8 cellular contexts compared by ENCODE assay signal in the genomic region with DNA sequence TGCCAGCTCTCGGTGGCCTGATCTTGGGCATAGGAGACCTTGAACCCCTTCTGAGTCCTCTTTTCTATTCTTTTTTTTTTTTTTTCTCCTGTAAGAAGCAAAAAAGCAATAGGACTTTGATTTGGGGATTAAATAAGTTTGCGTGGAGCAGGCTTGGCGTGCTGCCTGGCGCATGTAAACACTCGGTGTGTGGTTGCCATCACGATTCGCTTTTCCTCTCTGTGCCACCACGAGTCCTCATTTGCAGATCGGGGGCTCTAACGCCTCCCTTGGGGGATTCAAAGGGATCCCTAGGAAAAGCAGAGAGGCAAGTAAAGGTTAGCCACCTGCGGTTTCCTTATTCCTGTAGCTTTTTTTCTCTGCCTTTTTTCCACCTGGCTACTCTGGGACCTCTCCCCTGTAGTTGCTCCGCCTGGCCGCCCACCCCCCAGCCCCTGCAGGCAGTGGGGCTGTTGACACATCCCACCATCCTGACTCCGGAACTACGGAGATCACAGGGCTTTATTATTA. TPM values are rescaled to one million over a fixed set of nuclear protein-coding genes. Genes with fewer than 3 reads are reported as not detected.
DNase-seq lines count a peak whose midpoint lies in the region; ATAC-seq and TF ChIP-seq lines count a peak whose summit lies in the region.

No MANE protein-coding gene starts in this region.

- no peak overlapping the region for H2BK20ac ChIP-seq in H9 (ENCODE audit: low read depth, low read length, poor library complexity, severe bottlenecking)

- no peak for TF ChIP-seq POLR2A in esophagus squamous epithelium (IDR thresholded peaks at IDR 0.05)

- peaks cover 14% of the 10 kb centered on the region for H3K23me2 ChIP-seq in H9 (ENCODE audit: insufficient read length, low read depth, low read length, poor library complexity, severe bottlenecking)

- H3K9me3 ChIP-seq in H9 (ENCODE audit: control insufficient read depth, low read depth, low read length) (no peaks in the 10 kb centered on the region), esophagus squamous epithelium (no peaks in the 10 kb centered on the region)

- no peak overlapping the region for H2BK5ac ChIP-seq in H9 (ENCODE audit: insufficient read length, low read length)

- H3K9ac ChIP-seq in H9 (ENCODE audit: extremely low read depth, insufficient read length, low read length): peak overlapping the region; percentile 92

- H4K8ac ChIP-seq in H9 (replicated peaks; ENCODE audit: insufficient read length, low read depth, low read length): no peak overlapping the region

- H3K4me1 ChIP-seq in H9 (ENCODE audit: insufficient read depth, low read length) (no peaks in the 10 kb centered on the region; the same call in 1 of the 2 replicates), esophagus squamous epithelium (peaks cover 38 to 83% (median 58%) of the 10 kb centered on the region in 3 donors)

- H3K27ac ChIP-seq in H9 (ENCODE audit: insufficient read length, low read depth, low read length) (no peak overlapping the region), esophagus squamous epithelium (peak overlapping the region; percentile 95 to 99 (median 96))

- H3K4ac ChIP-seq in H9 (ENCODE audit: low read depth, low read length): no peak overlapping the region

- H3K18ac ChIP-seq in H9 (ENCODE audit: insufficient read length, low read depth, low read length): no peak overlapping the region

- H3K27me3 ChIP-seq in H9 (ENCODE audit: insufficient read depth, low read length): no peaks in the 10 kb centered on the region
- no peaks in the 10 kb centered on the region for H3K27me3 ChIP-seq in esophagus squamous epithelium

- no peak overlapping the region for H3K56ac ChIP-seq in H9 (ENCODE audit: insufficient read length, low read depth, low read length)

- H3K4me2 ChIP-seq in H9 (ENCODE audit: insufficient read depth, insufficient read length, low read length): peak overlapping the region; percentile 76

- no peak overlapping the region for H3K23ac ChIP-seq in H9 (ENCODE audit: insufficient read length, low read depth, low read length)

- WGBS in H9 (ENCODE audit: extremely low coverage, insufficient read length, low lambda C conversion rate): no CpG with 5 or more reads among the region's 15 CpGs
- 0% methylated on average over 6 to 15 of the region's 15 CpGs for WGBS in esophagus squamous epithelium, 2 donors

- peaks cover 0 to 3% of the 10 kb centered on the region in 2 experiments; a peak in 3 of 5 replicates for H3K9me3 Mint-ChIP-seq in H9
- no peaks in the 10 kb centered on the region for H3K9me3 Mint-ChIP-seq in activated CD4-positive, alpha-beta memory T cell treated with anti-CD3 and anti-CD28 coated beads for 36 hours
- H3K9me3 Mint-ChIP-seq in naive B cell: peaks cover 0 to 1% (median 0%) of the 10 kb centered on the region in 7 donors

- H2AFZ ChIP-seq in H9 (ENCODE audit: low read length): no peak overlapping the region

- TF ChIP-seq CTCF in H9 (conservative IDR thresholded peaks at IDR 0.05) (no peak), esophagus squamous epithelium (IDR thresholded peaks at IDR 0.05) (no peak)

- H3T11ph ChIP-seq in H9 (ENCODE audit: low read length): no peak overlapping the region

- H4K5ac ChIP-seq in H9 (ENCODE audit: insufficient read length, low read depth, low read length): no peak overlapping the region

- DNase-seq in ACHN: peak; percentile 25
- no peak for DNase-seq in H9
- DNase-seq in activated CD4-positive, alpha-beta memory T cell treated with anti-CD3 and anti-CD28 coated beads for 36 hours: peak; percentile 29
- no peak for DNase-seq in esophagus squamous epithelium (lab: John Stamatoyannopoulos, UW)
- DNase-seq in naive B cell: no peak

- H4K91ac ChIP-seq in H9 (ENCODE audit: insufficient read length, low read depth, low read length): no peak overlapping the region

- H3K79me1 ChIP-seq in H9 (ENCODE audit: insufficient read depth, low read depth, low read length, poor library complexity, severe bottlenecking): peaks cover 14% of the 10 kb centered on the region

- H3K27ac Mint-ChIP-seq in H9 (peak overlapping the region; percentile 89 to 95 (median 93)), naive B cell (peak overlapping the region; percentile 93 to 100 (median 96))
- peak overlapping the region; percentile 100 for H3K27ac Mint-ChIP-seq in activated CD4-positive, alpha-beta memory T cell treated with anti-CD3 and anti-CD28 coated beads for 36 hours

- no peak overlapping the region for H3K14ac ChIP-seq in H9 (ENCODE audit: insufficient read depth, low read length)

- in situ Hi-C loops in ACHN (cut with HindIII; ENCODE audit: low pct_ligation_motif_present, low pct_unique_long_range_greater_than_20kb, low sequenced_read_pairs): no loop called here

- H2BK120ac ChIP-seq in H9 (ENCODE audit: low read depth, low read length, poor library complexity, severe bottlenecking): no peak overlapping the region

- H4K20me1 ChIP-seq in H9 (ENCODE audit: control insufficient read depth, insufficient read depth, insufficient read length): no peaks in the 10 kb centered on the region

- peaks cover 4% of the 10 kb centered on the region; the same call in 1 of the 2 replicates for H3K27me3 Mint-ChIP-seq in H9 (ENCODE audit: low read depth)
- peaks cover 3% of the 10 kb centered on the region for H3K27me3 Mint-ChIP-seq in activated CD4-positive, alpha-beta memory T cell treated with anti-CD3 and anti-CD28 coated beads for 36 hours
- H3K27me3 Mint-ChIP-seq in naive B cell: no peaks in the 10 kb centered on the region

- peaks cover 8 to 62% (median 19%) of the 10 kb centered on the region in 3 donors for H3K36me3 ChIP-seq in esophagus squamous epithelium

- intact Hi-C loops in activated CD4-positive, alpha-beta memory T cell treated with anti-CD3 and anti-CD28 coated beads for 36 hours (cut with micrococcal nuclease): no loop called here
- intact Hi-C loops in esophagus squamous epithelium (cut with DNase I): loop anchor here (10.0 kb wide), 1 partner anchor 61 kb away; the partner anchor contains the start of genes HSD11B1L and MICOS13

- no peak overlapping the region for H2BK15ac ChIP-seq in H9 (ENCODE audit: low read depth, low read length)

- POLR2A ChIA-PET in activated CD4-positive, alpha-beta memory T cell treated with anti-CD3 and anti-CD28 coated beads for 36 hours (lab: Charles Lee): no interaction called here

- H3K4me3 Mint-ChIP-seq in H9: peak overlapping the region; percentile 100
- H3K4me3 Mint-ChIP-seq in activated CD4-positive, alpha-beta memory T cell treated with anti-CD3 and anti-CD28 coated beads for 36 hours: peak overlapping the region; percentile 100
- H3K4me3 Mint-ChIP-seq in naive B cell: peak overlapping the region; percentile 93 to 100 (median 100)

- ATAC-seq in naive B cell (ENCODE audit: low read depth in 2 of 2): no peak
- ATAC-seq in HG03469 (IDR thresholded peaks at IDR 0.05; ENCODE audit: unreplicated experiment): no peak
- no peak for ATAC-seq in GM18519 (IDR thresholded peaks at IDR 0.05; ENCODE audit: low FRiP score, unreplicated experiment)
- no peak for ATAC-seq in HG02981 (IDR thresholded peaks at IDR 0.05; ENCODE audit: unreplicated experiment)

- CTCF ChIA-PET in activated CD4-positive, alpha-beta memory T cell treated with anti-CD3 and anti-CD28 coated beads for 36 hours (lab: Charles Lee): interaction anchor here (1.4 kb wide), 1 partner anchor 65 kb away, joined by 6 read pairs; the partner anchor contains the start of gene RPL36

- H3K36me3 Mint-ChIP-seq in H9 (ENCODE audit: insufficient read depth in 1 of 3, low read depth in 3 of 3) (peaks cover 45 to 78% (median 65%) of the 10 kb centered on the region in 3 experiments), naive B cell (peaks cover 10 to 30% of the 10 kb centered on the region in 2 donors)
- peaks cover 66% of the 10 kb centered on the region for H3K36me3 Mint-ChIP-seq in activated CD4-positive, alpha-beta memory T cell treated with anti-CD3 and anti-CD28 coated beads for 36 hours

- H2AK5ac ChIP-seq in H9 (ENCODE audit: insufficient read length, low read length): no peak overlapping the region

- peaks cover 63% of the 10 kb centered on the region for H3K79me2 ChIP-seq in H9 (ENCODE audit: insufficient read depth, low read length)

- H3K4me1 Mint-ChIP-seq in H9: peaks cover 35 to 40% of the 10 kb centered on the region in 2 experiments
- peaks cover 67% of the 10 kb centered on the region for H3K4me1 Mint-ChIP-seq in activated CD4-positive, alpha-beta memory T cell treated with anti-CD3 and anti-CD28 coated beads for 36 hours (ENCODE audit: low read depth)
- H3K4me1 Mint-ChIP-seq in naive B cell: peaks cover 54 to 78% (median 72%) of the 10 kb centered on the region in 3 donors

- H2BK12ac ChIP-seq in H9 (ENCODE audit: insufficient read length, low read depth, low read length): no peak overlapping the region

- H3K4me3 ChIP-seq in esophagus squamous epithelium: peak overlapping the region; percentile 78 to 100 (median 90)

RNA-seq across cellular contexts. Expression of gene SAFB, which starts 1.3 kb away (rescaled TPM):
- 107 and 110 TPM in 2 replicates for total RNA-seq in H9 (2021)
- 100 to 1,000 TPM; 103 to 113 TPM for total RNA-seq in activated CD4-positive, alpha-beta memory T cell treated with anti-CD3 and anti-CD28 coated beads for 36 hours
- 10 to 100 TPM; 40.5 to 80.1 (median 59.2) TPM for total RNA-seq in esophagus squamous epithelium
- polyA plus RNA-seq in naive B cell (ENCODE audit: low read depth in 6 of 6): 100 to 1,000 TPM in 1 of 6 donors, 10 to 100 TPM in 5; 18.3 to 119 (median 43.4) TPM

RNA-seq across cellular contexts. Expression of gene SAFB2, which starts 1.6 kb away (rescaled TPM):
- total RNA-seq in H9 (2021): 70.3 and 76.1 TPM in 2 replicates
- 10 to 100 TPM; 63.5 to 76.4 TPM for total RNA-seq in activated CD4-positive, alpha-beta memory T cell treated with anti-CD3 and anti-CD28 coated beads for 36 hours
- total RNA-seq in esophagus squamous epithelium: 10 to 100 TPM; 11.6 to 47.3 (median 32.1) TPM
- polyA plus RNA-seq in naive B cell (ENCODE audit: low read depth in 6 of 6): 10 to 100 TPM; 19.9 to 56.0 (median 29.3) TPM

RNA-seq across cellular contexts. Expression of gene MICOS13, which starts 56.1 kb away (rescaled TPM):
- total RNA-seq in H9 (2021): 23.4 and 23.8 TPM in 2 replicates
- total RNA-seq in activated CD4-positive, alpha-beta memory T cell treated with anti-CD3 and anti-CD28 coated beads for 36 hours: 10 to 100 TPM; 50.9 to 55.3 TPM
- total RNA-seq in esophagus squamous epithelium: 10 to 100 TPM; 34.0 to 76.3 (median 48.8) TPM
- polyA plus RNA-seq in naive B cell (ENCODE audit: low read depth in 6 of 6): 100 to 1,000 TPM in 2 of 6 donors, 10 to 100 TPM in 4; 74.0 to 101 (median 86.6) TPM

RNA-seq across cellular contexts. Expression of gene TINCR, which starts 56.5 kb away (rescaled TPM):
- total RNA-seq in H9 (2021): 0.17 and 0.18 TPM in 2 replicates
- total RNA-seq in activated CD4-positive, alpha-beta memory T cell treated with anti-CD3 and anti-CD28 coated beads for 36 hours: 1 to 10 TPM; 1.0 to 1.1 TPM
- 10 to 100 TPM; 19.6 to 44.2 (median 28.0) TPM for total RNA-seq in esophagus squamous epithelium
- polyA plus RNA-seq in naive B cell (ENCODE audit: low read depth in 6 of 6): under 1 TPM in 3 of 6 donors, not detected in 3; 0.08 to 0.32 (median 0.12) TPM

RNA-seq across cellular contexts. Expression of gene HSD11B1L, which starts 56.6 kb away (rescaled TPM):
- total RNA-seq in H9 (2021) (8.0 and 9.3 TPM in 2 replicates), esophagus squamous epithelium (1 to 10 TPM; 1.9 to 9.4 (median 8.3) TPM)
- total RNA-seq in activated CD4-positive, alpha-beta memory T cell treated with anti-CD3 and anti-CD28 coated beads for 36 hours: 1 to 10 TPM; 3.8 to 4.1 TPM
- polyA plus RNA-seq in naive B cell (ENCODE audit: low read depth in 6 of 6): 1 to 10 TPM; 1.1 to 6.5 (median 2.6) TPM

Comparison
In these comparisons a context has a peak if more than half of its experiments do, and no peak if none do; other contexts are left out.
1. DNase-seq: peak in ACHN (single experiment) and activated CD4-positive, alpha-beta memory T cell treated with anti-CD3 and anti-CD28 coated beads for 36 hours (single experiment); none in H9 (single experiment), esophagus squamous epithelium (single experiment) and naive B cell (single experiment).
2. Peak in every context shown above with its lines, with median percentiles within 50 percentile points of each other: H3K27ac Mint-ChIP-seq and H3K4me3 Mint-ChIP-seq.